9 cellular contexts compared by ENCODE assay signal in the genomic region with DNA sequence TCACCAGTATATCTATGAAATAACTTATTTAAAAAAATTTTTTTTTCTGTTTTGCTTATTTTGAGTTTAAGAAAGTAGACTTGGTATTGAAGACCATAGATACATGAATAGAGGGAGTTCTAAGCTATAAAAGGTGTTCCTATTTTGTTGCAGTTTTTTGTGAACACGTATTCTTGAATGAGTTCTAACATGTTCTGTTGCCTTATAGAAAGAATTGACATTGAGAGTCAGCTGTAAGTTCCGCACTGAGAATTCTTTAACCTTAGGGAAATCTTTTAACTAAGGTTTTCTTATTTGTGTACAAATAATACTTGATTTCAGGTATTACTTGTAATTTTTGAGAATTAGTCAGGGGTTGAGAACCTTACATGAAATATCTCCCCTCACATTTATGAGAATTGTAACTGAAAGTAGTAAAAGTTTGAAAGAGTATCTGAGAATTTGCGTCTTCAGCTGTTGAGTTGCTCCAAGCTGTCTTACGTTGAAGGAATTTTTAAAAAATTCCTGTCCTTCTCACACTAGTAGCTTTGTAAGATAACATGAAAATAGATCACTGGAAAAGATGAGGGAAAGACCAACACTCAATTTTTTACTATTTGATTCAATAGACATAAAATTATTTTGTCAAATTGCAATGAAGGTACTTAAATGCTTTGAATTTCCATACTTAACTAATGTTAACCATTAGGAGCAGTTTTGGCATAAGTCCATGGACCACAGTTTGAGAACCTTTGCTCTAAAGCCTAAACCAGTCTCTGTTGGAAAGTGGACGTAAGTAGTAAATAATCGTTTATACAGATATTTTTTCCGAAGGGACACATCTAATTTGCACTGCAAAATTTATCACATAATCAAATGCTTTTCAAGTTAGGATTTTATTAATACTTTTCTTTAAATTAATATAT. TPM values are rescaled to one million over a fixed set of nuclear protein-coding genes. Genes with fewer than 3 reads are reported as not detected.
A peak's percentile ranks its signal among the peaks of the same experiment; 100 is the strongest.
DNase-seq lines count a peak whose midpoint lies in the region; ATAC-seq lines count a peak whose summit lies in the region.
"Had no signal": no experiment of that assay in that cellular context is flagged by ENCODE, and none has a peak within 500 bp of the region (broad histone marks: within the 10 kb centered on the region; RNA-seq: fewer than 3 reads in every experiment).

No MANE protein-coding gene starts in this region.

- peaks cover 48% of the 10 kb centered on the region for H3K4me1 ChIP-seq in BLaER1
- peaks cover 17% of the 10 kb centered on the region; the same call in 1 of the 2 replicates for H3K4me1 ChIP-seq in HUES48 (ENCODE audit: control insufficient read depth, insufficient read depth, low read length)
- H3K4me1 ChIP-seq in mesodermal cell (ENCODE audit: control insufficient read depth, insufficient read depth, low read length, poor library complexity, severe bottlenecking): no peaks in the 10 kb centered on the region

- WGBS in mesodermal cell (ENCODE audit: insufficient coverage in 2 of 2), 2 experiments: 60 to 93% methylated on average over 1 to 3 of the region's 7 CpGs

- H3K27me3 ChIP-seq in BLaER1: no peaks in the 10 kb centered on the region
- H3K27me3 ChIP-seq in HUES48 (ENCODE audit: control insufficient read depth, insufficient read depth, low read length): no peaks in the 10 kb centered on the region

- peaks cover 27% of the 10 kb centered on the region for H3K36me3 ChIP-seq in BLaER1
- peaks cover 28% of the 10 kb centered on the region for H3K36me3 ChIP-seq in HUES48 (ENCODE audit: control insufficient read depth, insufficient read depth, low read length)
- peaks cover 16% of the 10 kb centered on the region for H3K36me3 ChIP-seq in mesodermal cell (ENCODE audit: control insufficient read depth, insufficient read depth, low read length)

- H3K4me3 ChIP-seq in BLaER1 (peak overlapping the region; percentile 93), HUES48 (ENCODE audit: low read depth, low read length) (peak overlapping the region; percentile 92), mesodermal cell (ENCODE audit: extremely low read depth, insufficient read depth, low read length, poor library complexity, severe bottlenecking) (peak overlapping the region; percentile 16)

- peak overlapping the region; percentile 82 for H3K4me2 ChIP-seq in BLaER1

- no peak overlapping the region for H3K27ac ChIP-seq in BLaER1
- H3K27ac ChIP-seq in HUES48 (ENCODE audit: low read depth, low read length): no peak overlapping the region
- H3K27ac ChIP-seq in mesodermal cell (ENCODE audit: low read depth, low read length, severe bottlenecking): no peak overlapping the region

- no peak for ATAC-seq in HG03135 (IDR thresholded peaks at IDR 0.05; ENCODE audit: unreplicated experiment)

- H4K20me1 ChIP-seq in BLaER1: peaks cover 76% of the 10 kb centered on the region

- H3K9ac ChIP-seq in BLaER1: peak overlapping the region; percentile 43
- no peak overlapping the region for H3K9ac ChIP-seq in HUES48 (ENCODE audit: low read depth, low read length)

- DNase-seq in astrocyte of the hippocampus (ENCODE audit: low read depth, low spot score) (peak; percentile 34), MV-4-11 (lab: John Stamatoyannopoulos, UW) (no peak), NCI-H526 (lab: John Stamatoyannopoulos, UW) (no peak)
- no peak for DNase-seq in stimulated activated CD4-positive, alpha-beta T cell treated with anti-CD3 and anti-CD28 coated beads, Interleukin-4, amount 100 ng/mL, for 24 hours
- DNase-seq: NCI-H1694 had no signal

- H3K9me3 ChIP-seq in BLaER1 (no peaks in the 10 kb centered on the region), HUES48 (ENCODE audit: control insufficient read depth, insufficient read depth, low read length) (no peaks in the 10 kb centered on the region), mesodermal cell (ENCODE audit: control insufficient read depth, low read length) (no peaks in the 10 kb centered on the region)

RNA-seq across cellular contexts. Expression of gene DR1, which starts 3.8 kb away (rescaled TPM):
- 47.8 TPM for polyA plus RNA-seq in mesodermal cell (2013, experiment 1 of 2)
- 47.5 TPM for polyA plus RNA-seq in mesodermal cell (2013, experiment 2 of 2)

Comparison
In these comparisons a context has a peak if more than half of its experiments do, and no peak if none do; other contexts are left out.
1. H3K4me3 ChIP-seq: peak in every context shown above with its lines; median percentile 93 in BLaER1; 92 in HUES48; 16 in mesodermal cell.